12 cellular contexts compared by ENCODE assay signal in the genomic region with DNA sequence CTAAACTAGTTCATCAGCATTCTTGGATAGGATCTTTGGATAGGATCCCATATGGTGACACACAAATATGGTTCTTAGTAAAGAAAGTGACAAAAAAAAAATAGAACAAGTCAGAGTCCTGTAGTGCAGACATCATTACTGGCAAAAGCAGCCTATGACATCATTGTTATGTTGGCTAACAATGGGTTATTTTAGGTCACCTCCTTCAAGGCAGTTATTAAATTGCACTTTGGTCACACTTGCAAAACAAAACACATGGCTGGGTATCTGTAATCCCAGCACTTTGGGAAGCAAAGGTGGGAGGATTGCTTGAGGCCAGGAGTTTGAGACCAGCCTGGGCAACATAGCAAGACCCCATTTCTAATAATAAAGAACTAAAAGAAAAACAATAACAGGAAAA.
DNase-seq lines count a peak whose midpoint lies in the region; ATAC-seq and TF ChIP-seq lines count a peak whose summit lies in the region.
"Had no signal": no experiment of that assay in that cellular context is flagged by ENCODE, and none has a peak within 500 bp of the region (broad histone marks: within the 10 kb centered on the region; RNA-seq: fewer than 3 reads in every experiment).

No MANE protein-coding gene starts in this region.

- no peaks in the 10 kb centered on the region for H3K4me1 Mint-ChIP-seq in CD4-positive, alpha-beta memory T cell
- H3K4me1 Mint-ChIP-seq: naive B cell had no signal

- CTCF ChIA-PET in BJ (lab: Yijun Ruan, JAX), result no interaction called here
- CTCF ChIA-PET in CD4-positive, alpha-beta memory T cell (lab: Charles Lee; ENCODE audit: partially characterized antibody), result no interaction called here

- TF ChIP-seq CTCF in BJ (IDR thresholded peaks at IDR 0.05; ENCODE audit: insufficient read depth, low read depth, low read length) (no peak), LNCaP clone FGC (IDR thresholded peaks at IDR 0.05; ENCODE audit: control insufficient read depth, extremely low read depth, insufficient read depth) (no peak), esophagus muscularis mucosa (IDR thresholded peaks at IDR 0.05) (no peak), mucosa of descending colon (IDR thresholded peaks at IDR 0.05) (no peak), thyroid gland (IDR thresholded peaks at IDR 0.05) (no peak)

- peaks cover 1 to 8% of the 10 kb centered on the region in 2 donors for H3K36me3 Mint-ChIP-seq in CD4-positive, alpha-beta memory T cell

- no peaks in the 10 kb centered on the region for H3K27me3 Mint-ChIP-seq in CD4-positive, alpha-beta memory T cell
- H3K27me3 Mint-ChIP-seq: naive B cell had no signal

- TF ChIP-seq POLR2A in esophagus muscularis mucosa (IDR thresholded peaks at IDR 0.05; ENCODE audit: low read depth), result no peak
- TF ChIP-seq POLR2A in thyroid gland (IDR thresholded peaks at IDR 0.05), result no peak

- no peak overlapping the region for H3K4me3 Mint-ChIP-seq in CD4-positive, alpha-beta memory T cell
- H3K4me3 Mint-ChIP-seq: endodermal cell, naive B cell had no signal

- no peak for TF ChIP-seq EP300 in esophagus muscularis mucosa (IDR thresholded peaks at IDR 0.05)

- POLR2A ChIA-PET in BJ (lab: Charles Lee), result no interaction called here
- POLR2A ChIA-PET in CD4-positive, alpha-beta memory T cell (lab: Charles Lee; ENCODE audit: partially characterized antibody), result no interaction called here

- peak overlapping the region in 3 of 4 donors; percentile 44 to 51 (median 49) for H3K27ac ChIP-seq in esophagus muscularis mucosa (replicated peaks in 1 of 4)
- no peak overlapping the region for H3K27ac ChIP-seq in thyroid gland
- H3K27ac ChIP-seq in CD4-positive, alpha-beta memory T cell (ENCODE audit: low read depth, low read length), result no peak overlapping the region
- H3K27ac ChIP-seq: BLaER1 had no signal

- peak; percentile 23 for ATAC-seq in mucosa of descending colon

- peaks cover 4 to 19% (median 10%) of the 10 kb centered on the region in 8 donors for H3K9me3 Mint-ChIP-seq in CD4-positive, alpha-beta memory T cell

- DNase-seq in BJ (ENCODE audit: low read depth) (peak; percentile 14), LNCaP clone FGC (ENCODE audit: low read depth) (peak; percentile 40), esophagus muscularis mucosa (ENCODE audit: extremely low spot score) (no peak), mucosa of descending colon (no peak), ureter (ENCODE audit: low spot score) (no peak), thyroid gland (no peak), occipital lobe (lab: John Stamatoyannopoulos, UW) (no peak)
- no peak for DNase-seq in CD4-positive, alpha-beta memory T cell
- DNase-seq: endodermal cell, naive B cell, NCI-H2171 treated with DMSO at 0.1 percent for 48 hours had no signal

- H3K36me3 ChIP-seq in BJ (ENCODE audit: control insufficient read depth, insufficient read depth, low read length), result no peaks in the 10 kb centered on the region
- no peaks in the 10 kb centered on the region for H3K36me3 ChIP-seq in esophagus muscularis mucosa
- no peaks in the 10 kb centered on the region for H3K36me3 ChIP-seq in mucosa of descending colon (ENCODE audit: low read depth)
- no peaks in the 10 kb centered on the region for H3K36me3 ChIP-seq in thyroid gland
- no peaks in the 10 kb centered on the region for H3K36me3 ChIP-seq in CD4-positive, alpha-beta memory T cell (ENCODE audit: insufficient read depth, low read length)
- H3K36me3 ChIP-seq: BLaER1 had no signal

- H3K27me3 ChIP-seq in BJ (ENCODE audit: control insufficient read depth, insufficient read depth, low read length) (no peaks in the 10 kb centered on the region), esophagus muscularis mucosa (no peaks in the 10 kb centered on the region), thyroid gland (no peaks in the 10 kb centered on the region)
- H3K27me3 ChIP-seq in CD4-positive, alpha-beta memory T cell (ENCODE audit: insufficient read depth, low read length), result no peaks in the 10 kb centered on the region
- H3K27me3 ChIP-seq: BLaER1 had no signal

- H3K4me3 ChIP-seq in BJ (ENCODE audit: low read depth, low read length) (no peak overlapping the region), LNCaP clone FGC (ENCODE audit: low read depth, low read length) (no peak overlapping the region), esophagus muscularis mucosa (no peak overlapping the region), mucosa of descending colon (no peak overlapping the region), thyroid gland (replicated peaks in 1 of 3) (no peak overlapping the region)
- H3K4me3 ChIP-seq in CD4-positive, alpha-beta memory T cell (ENCODE audit: low read length in 2 of 2), result no peak overlapping the region
- H3K4me3 ChIP-seq: BLaER1 had no signal

- intact Hi-C loops in esophagus muscularis mucosa (cut with DNase I) (no loop called here), mucosa of descending colon (cut with DNase I, micrococcal nuclease) (no loop called here), thyroid gland (cut with DNase I) (no loop called here)
- intact Hi-C loops in CD4-positive, alpha-beta memory T cell (cut with micrococcal nuclease), result no loop called here

- no peak overlapping the region for H3K27ac Mint-ChIP-seq in CD4-positive, alpha-beta memory T cell
- H3K27ac Mint-ChIP-seq: endodermal cell, naive B cell had no signal

- H3K9me3 ChIP-seq in esophagus muscularis mucosa (no peaks in the 10 kb centered on the region), mucosa of descending colon (no peaks in the 10 kb centered on the region), thyroid gland (no peaks in the 10 kb centered on the region)
- H3K9me3 ChIP-seq in CD4-positive, alpha-beta memory T cell (ENCODE audit: control insufficient read depth in 1 of 2, low read length in 2 of 2), result no peaks in the 10 kb centered on the region

- H3K4me1 ChIP-seq in esophagus muscularis mucosa (peaks cover 0 to 9% (median 0%) of the 10 kb centered on the region in 4 donors), mucosa of descending colon (ENCODE audit: low read depth) (no peaks in the 10 kb centered on the region), thyroid gland (no peaks in the 10 kb centered on the region)
- no peaks in the 10 kb centered on the region for H3K4me1 ChIP-seq in CD4-positive, alpha-beta memory T cell (ENCODE audit: insufficient read depth, low read length)
- H3K4me1 ChIP-seq: BLaER1 had no signal

Comparison
In these comparisons a context has a peak if more than half of its experiments do, and no peak if none do; other contexts are left out.
1. DNase-seq: peak in BJ (single experiment) and LNCaP clone FGC (single experiment); none in esophagus muscularis mucosa (single experiment), mucosa of descending colon (0 of 3), ureter (single experiment), thyroid gland (0 of 2), CD4-positive, alpha-beta memory T cell (0 of 5) and occipital lobe (single experiment).
2. H3K27ac ChIP-seq: peak in esophagus muscularis mucosa (3 of 4); none in thyroid gland (0 of 3) and CD4-positive, alpha-beta memory T cell (single experiment).